Comparison of ENCODE assay signal across 10 cellular contexts in the genomic region with DNA sequence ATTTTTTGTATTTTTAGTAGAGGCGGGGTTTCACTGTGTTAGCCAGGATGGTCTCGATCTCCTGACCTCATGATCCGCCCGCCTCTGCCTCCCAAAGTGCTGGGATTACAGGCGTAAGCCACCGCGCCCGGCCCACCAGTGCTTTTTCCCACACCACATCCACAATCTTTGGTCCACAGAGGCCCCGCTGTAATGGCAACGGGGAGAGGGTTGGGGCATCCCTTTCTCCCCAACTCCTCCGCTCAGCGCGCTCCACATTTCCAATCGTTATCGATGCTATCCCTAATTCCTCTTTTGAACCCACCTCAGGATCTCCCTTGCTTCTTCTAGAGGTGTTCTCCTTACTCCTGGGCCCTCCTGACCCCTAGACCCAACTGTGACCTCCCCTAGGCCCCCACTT. TPM values are rescaled to one million over a fixed set of nuclear protein-coding genes. Genes with fewer than 3 reads are reported as not detected.
DNase-seq lines count a peak whose midpoint lies in the region; ATAC-seq, FAIRE-seq and TF ChIP-seq lines count a peak whose summit lies in the region.
"Not testable (repeated sequence)": the region's sequence is repeated elsewhere in the genome, so short reads cannot be mapped to it uniquely, and the experiment has no call there.
"Had no signal": no experiment of that assay in that cellular context is flagged by ENCODE, and none has a peak within 500 bp of the region (broad histone marks: within the 10 kb centered on the region; RNA-seq: fewer than 3 reads in every experiment).

No MANE protein-coding gene starts in this region.

- not testable (repeated sequence) for H3K4me3 Mint-ChIP-seq in chondrocyte (ENCODE audit: unreplicated experiment)

- H3K79me2 ChIP-seq in neural cell (replicated peaks; ENCODE audit: insufficient read depth, low read length): not testable (repeated sequence)

- not testable (repeated sequence) for H3K4me3 ChIP-seq in A549, stomach
- H3K4me3 ChIP-seq in iPS-15b (ENCODE audit: low read depth, low read length) (peak overlapping the region; percentile 18), neural cell (ENCODE audit: low read length) (peak overlapping the region; percentile 21)

- H3K36me3 ChIP-seq in iPS-15b (ENCODE audit: control insufficient read depth, insufficient read depth, low read length); neural cell (ENCODE audit: insufficient read depth, low read length); stomach: not testable (repeated sequence)

- FAIRE-seq in A549 (lab: Jason Lieb, UNC): not testable (repeated sequence)

- not testable (repeated sequence) for H3K27me3 Mint-ChIP-seq in chondrocyte (ENCODE audit: low read depth)

- peaks cover 17% of the 10 kb centered on the region for H3K4me1 Mint-ChIP-seq in chondrocyte (ENCODE audit: low read depth)

- CTCF ChIA-PET in A549 (lab: Yijun Ruan, JAX) (interaction anchor here (1.6 kb wide), 3 partner anchors 7 to 108 kb away, joined by 6 to 12 read pairs (median 7); no protein-coding TSS in a partner anchor), RWPE1 (lab: Yijun Ruan, JAX) (interaction anchor here (0.6 kb wide), 1 partner anchor 1695 kb away, joined by 3 read pairs; no protein-coding TSS in a partner anchor)

- POLR2A ChIA-PET in A549 (lab: Yijun Ruan, JAX); RWPE1 (lab: Yijun Ruan, JAX; ENCODE audit: low non-redundant PET): not testable (repeated sequence)

- not testable (repeated sequence) for TF ChIP-seq POLR2A in A549 (IDR thresholded peaks at IDR 0.05; ENCODE audit: low read length); stomach (IDR thresholded peaks at IDR 0.05)

- H3K27ac ChIP-seq in A549: peak overlapping the region in 1 of 2 experiments; percentile 13; a peak in 1 of 6 replicates
- H3K27ac ChIP-seq in RWPE1: peak overlapping the region; percentile 60
- not testable (repeated sequence) for H3K27ac ChIP-seq in neural cell (ENCODE audit: low read length)
- H3K27ac ChIP-seq in stomach: peak overlapping the region; percentile 76 to 93 (median 81)

- ATAC-seq in A549: not testable (repeated sequence)

- H3K4me1 ChIP-seq in A549; iPS-15b (ENCODE audit: control insufficient read depth, insufficient read depth, low read length): not testable (repeated sequence)
- H3K4me1 ChIP-seq in stomach: peaks cover 20 to 34% (median 33%) of the 10 kb centered on the region in 4 donors

- H3K27ac Mint-ChIP-seq in chondrocyte (ENCODE audit: unreplicated experiment): peak overlapping the region; percentile 87

- H3K9me2 ChIP-seq in neural cell (ENCODE audit: insufficient read depth, low read length): not testable (repeated sequence)

- H3K36me3 Mint-ChIP-seq in chondrocyte (ENCODE audit: low read depth): not testable (repeated sequence)

- intact Hi-C loops in stomach (cut with DNase I; ENCODE audit: low total_unique reads): not testable (repeated sequence)

- WGBS in A549 (ENCODE audit: missing lambda C conversion rate): 97% methylated on average over 14 of the region's 15 CpGs
- 70 to 88% (median 81%) methylated on average over 11 to 15 of the region's 15 CpGs for WGBS in stomach, 5 donors

- not testable (repeated sequence) for H3K9me3 ChIP-seq in A549; iPS-15b (ENCODE audit: control insufficient read depth, insufficient read depth, low read length); neural cell (ENCODE audit: low read length); stomach

- not testable (repeated sequence) for TF ChIP-seq RAD21 in A549 (conservative IDR thresholded peaks at IDR 0.05 in 1 of 2, IDR thresholded peaks at IDR 0.05 in 1 of 2); neural cell (conservative IDR thresholded peaks at IDR 0.05)

- not testable (repeated sequence) for DNase-seq in A549 (ENCODE audit: low read depth in 1 of 2, low spot score in 1 of 2); RWPE1 (ENCODE audit: low spot score); chondrocyte (ENCODE audit: low spot score); stomach

- H3K4me2 ChIP-seq in A549: peak overlapping the region; percentile 50
- H3K4me2 ChIP-seq in neural cell (ENCODE audit: low read length): not testable (repeated sequence)

- TF ChIP-seq EP300 in A549 (IDR thresholded peaks at IDR 0.05); neural cell (conservative IDR thresholded peaks at IDR 0.05; ENCODE audit: poor library complexity, severe bottlenecking); stomach (IDR thresholded peaks at IDR 0.05): not testable (repeated sequence)

- not testable (repeated sequence) for H3K9me3 Mint-ChIP-seq in chondrocyte (ENCODE audit: low read depth)

- H3K9ac ChIP-seq in iPS-15b (ENCODE audit: low read depth, low read length); neural cell (ENCODE audit: low read length): not testable (repeated sequence)

- not testable (repeated sequence) for H3F3A ChIP-seq in neural cell (ENCODE audit: insufficient read depth, low read length, poor library complexity, severe bottlenecking)

- not testable (repeated sequence) for H2AFZ ChIP-seq in neural cell (ENCODE audit: low read depth, low read length)

- not testable (repeated sequence) for H4K20me1 ChIP-seq in neural cell (ENCODE audit: insufficient read depth)

- TF ChIP-seq CTCF in A549 (IDR thresholded peaks at IDR 0.05); RWPE1 (conservative IDR thresholded peaks at IDR 0.05; ENCODE audit: low read depth); chondrocyte (IDR thresholded peaks at IDR 0.05); neural cell (IDR thresholded peaks at IDR 0.05; ENCODE audit: poor library complexity, severe bottlenecking); stomach (IDR thresholded peaks at IDR 0.05): not testable (repeated sequence)

- peaks cover 18% of the 10 kb centered on the region for H3K27me3 ChIP-seq in iPS-15b (ENCODE audit: control insufficient read depth, insufficient read depth, low read length)
- not testable (repeated sequence) for H3K27me3 ChIP-seq in neural cell (ENCODE audit: insufficient read depth, low read depth, low read length); stomach

RNA-seq across cellular contexts. Expression of a gene that starts 0.3 kb away (rescaled TPM):
- polyA plus RNA-seq in A549 (2011; rRNA removed) (0.50 and 0.67 TPM in 2 replicates), A549 (2017; fragmentation: RNase III; extraction: RNeasy Plus Mini Kit Qiagen cat#74134 plus additional on column Dnase treatment) (0.76 to 0.89 TPM (median 0.87 TPM) in 3 replicates), neural cell (0.12 TPM in 1 of 2 replicates, not detected in the other), stomach (under 1 TPM in 2 of 3 donors, not detected in 1; 0.30 to 0.31 TPM)
- 0.31 and 0.46 TPM in 2 replicates for polyA plus RNA-seq in A549 (2012; cell fraction: cytosol; rRNA removed)
- 0.40 and 0.86 TPM in 2 replicates for polyA plus RNA-seq in A549 (2012; cell fraction: nucleus; rRNA removed)
- polyA minus RNA-seq in A549 (2011; rRNA and poly(A)+ RNA removed): 0.39 TPM in 1 of 2 replicates, not detected in the other
- total RNA-seq in chondrocyte (0.37 to 0.95 TPM (median 0.73 TPM) in 3 replicates), stomach (1 to 10 TPM in 1 of 5 donors, under 1 TPM in 1, not detected in 3; 0.73 to 1.0 TPM)
- not detected in 2 replicates for polyA minus RNA-seq in neural cell

RNA-seq across cellular contexts. Expression of a gene that starts 25.7 kb away (rescaled TPM):
- 533 and 536 TPM in 2 replicates for polyA plus RNA-seq in A549 (2011; rRNA removed)
- polyA plus RNA-seq in A549 (2012; cell fraction: cytosol; rRNA removed): 1,020 and 1,221 TPM in 2 replicates
- 1,181 and 1,326 TPM in 2 replicates for polyA plus RNA-seq in A549 (2012; cell fraction: nucleus; rRNA removed)
- polyA plus RNA-seq in A549 (2017; fragmentation: RNase III; extraction: RNeasy Plus Mini Kit Qiagen cat#74134 plus additional on column Dnase treatment): 781 to 811 TPM (median 806 TPM) in 3 replicates
- 437 and 484 TPM in 2 replicates for polyA minus RNA-seq in A549 (2011; rRNA and poly(A)+ RNA removed)
- total RNA-seq in chondrocyte: 222 to 392 TPM (median 388 TPM) in 3 replicates
- polyA plus RNA-seq in neural cell: 0.52 and 0.90 TPM in 2 replicates
- polyA minus RNA-seq in neural cell: not detected in 2 replicates
- 100 to 1,000 TPM in 4 of 5 donors, 10 to 100 TPM in 1; 49.0 to 445 (median 239) TPM for total RNA-seq in stomach
- 1,000 to 10,000 TPM in 1 of 3 donors, 100 to 1,000 TPM in 2; 306 to 1,290 (median 583) TPM for polyA plus RNA-seq in stomach

RNA-seq across cellular contexts. Expression of a gene that starts 37.2 kb away (rescaled TPM):
- polyA plus RNA-seq in A549 (2011; rRNA removed) (0.04 TPM in 1 of 2 replicates, not detected in the other), A549 (2017; fragmentation: RNase III; extraction: RNeasy Plus Mini Kit Qiagen cat#74134 plus additional on column Dnase treatment) (0.05 to 0.09 TPM in 2 of 3 replicates, not detected in the other), neural cell (0.37 TPM in 1 of 2 replicates, not detected in the other), stomach (under 1 TPM in 1 of 3 donors, not detected in 2; 0.30 TPM)
- 0.05 and 0.07 TPM in 2 replicates for polyA plus RNA-seq in A549 (2012; cell fraction: cytosol; rRNA removed)
- 0.14 and 0.15 TPM in 2 replicates for polyA plus RNA-seq in A549 (2012; cell fraction: nucleus; rRNA removed)
- polyA minus RNA-seq in A549 (2011; rRNA and poly(A)+ RNA removed): not detected in 2 replicates
- total RNA-seq in chondrocyte (not detected in 3 replicates), stomach (1 to 10 TPM in 1 of 5 donors, not detected in 4; 2.5 TPM)
- not detected in 2 replicates for polyA minus RNA-seq in neural cell
- total RNA-seq: A172, heart right ventricle had no signal
- polyA plus RNA-seq: BJ had no signal

RNA-seq across cellular contexts. Expression of a gene that starts 45.8 kb away (rescaled TPM):
- polyA plus RNA-seq in A549 (2011; rRNA removed): 0.05 and 0.06 TPM in 2 replicates
- 0.26 and 0.34 TPM in 2 replicates for polyA plus RNA-seq in A549 (2012; cell fraction: cytosol; rRNA removed)
- 1.0 and 1.2 TPM in 2 replicates for polyA plus RNA-seq in A549 (2012; cell fraction: nucleus; rRNA removed)
- polyA plus RNA-seq in A549 (2017; fragmentation: RNase III; extraction: RNeasy Plus Mini Kit Qiagen cat#74134 plus additional on column Dnase treatment): 0.49 to 0.54 TPM (median 0.50 TPM) in 3 replicates
- 0.10 and 0.12 TPM in 2 replicates for polyA minus RNA-seq in A549 (2011; rRNA and poly(A)+ RNA removed)
- total RNA-seq in chondrocyte: not detected in 3 replicates
- polyA plus RNA-seq in neural cell: 10.7 and 11.8 TPM in 2 replicates
- 10.3 and 11.2 TPM in 2 replicates for polyA minus RNA-seq in neural cell
- total RNA-seq in stomach: 10 to 100 TPM in 3 of 5 donors, 1 to 10 TPM in 2; 4.9 to 36.2 (median 15.6) TPM
- polyA plus RNA-seq in stomach: 1 to 10 TPM; 2.0 to 8.2 (median 7.3) TPM
- total RNA-seq: NCI-H460 had no signal
- polyA plus RNA-seq: BJ had no signal

RNA-seq across cellular contexts. Expression of a gene that starts 54.4 kb away (rescaled TPM):
- polyA plus RNA-seq in A549 (2011; rRNA removed) (0.21 and 0.25 TPM in 2 replicates), A549 (2017; fragmentation: RNase III; extraction: RNeasy Plus Mini Kit Qiagen cat#74134 plus additional on column Dnase treatment) (0.16 to 0.28 TPM (median 0.22 TPM) in 3 replicates), neural cell (not detected in 2 replicates), stomach (under 1 TPM in 1 of 3 donors, not detected in 2; 0.87 TPM)
- 0.08 and 0.14 TPM in 2 replicates for polyA plus RNA-seq in A549 (2012; cell fraction: cytosol; rRNA removed)
- 0.08 and 0.27 TPM in 2 replicates for polyA plus RNA-seq in A549 (2012; cell fraction: nucleus; rRNA removed)
- 0.54 and 0.78 TPM in 2 replicates for polyA minus RNA-seq in A549 (2011; rRNA and poly(A)+ RNA removed)
- total RNA-seq in chondrocyte (not detected in 3 replicates), stomach (not detected)
- not detected in 2 replicates for polyA minus RNA-seq in neural cell
- total RNA-seq: A172, heart right ventricle, NCI-H460 had no signal
- polyA plus RNA-seq: BJ had no signal

Comparison
In these comparisons a context has a peak if more than half of its experiments do, and no peak if none do; other contexts are left out.
1. RNA of a gene that starts 25.7 kb away (polyA plus RNA-seq): 533 to 1,326 TPM in A549 and 306 to 1,290 TPM in stomach; 0.52 to 0.90 TPM in neural cell; every median in the first group is over 100 times any median in the second.